13 cellular contexts compared by ENCODE assay signal in the genomic region with DNA sequence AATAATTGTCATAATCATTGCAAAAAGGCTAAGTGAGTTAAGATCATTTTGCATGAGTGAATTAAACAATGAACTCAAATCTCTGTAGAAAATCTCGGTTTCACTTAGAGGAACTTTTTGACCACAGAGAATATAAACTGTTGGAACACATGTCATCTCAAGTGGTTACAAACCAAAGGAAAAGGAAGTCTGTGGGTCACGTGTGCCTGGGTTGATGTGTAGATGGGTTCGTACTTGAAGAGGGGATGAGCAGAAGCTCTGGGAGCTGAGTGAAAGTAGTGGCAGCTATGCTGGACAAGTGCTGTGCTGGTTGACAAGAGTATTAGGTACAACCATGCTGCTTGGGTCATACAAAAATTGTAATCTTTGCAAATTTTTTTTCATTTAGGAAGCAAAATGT. TPM values are rescaled to one million over a fixed set of nuclear protein-coding genes. Genes with fewer than 3 reads are reported as not detected.
DNase-seq lines count a peak whose midpoint lies in the region; ATAC-seq and TF ChIP-seq lines count a peak whose summit lies in the region.
"Had no signal": no experiment of that assay in that cellular context is flagged by ENCODE, and none has a peak within 500 bp of the region (broad histone marks: within the 10 kb centered on the region; RNA-seq: fewer than 3 reads in every experiment).

No MANE protein-coding gene starts in this region.

- no peaks in the 10 kb centered on the region for H3K9me3 Mint-ChIP-seq in CD8-positive, alpha-beta T cell
- no peaks in the 10 kb centered on the region for H3K9me3 Mint-ChIP-seq in activated naive CD8-positive, alpha-beta T cell treated with anti-CD3 and anti-CD28 coated beads, Interleukin-2, amount 10 ng/mL, durations not matched to agents 7 days and 5 days

- POLR2A ChIA-PET in CD8-positive, alpha-beta T cell (lab: Charles Lee): interaction anchor here (0.6 kb wide), 1 partner anchor 1068 kb away, joined by 3 read pairs; no protein-coding TSS in a partner anchor
- POLR2A ChIA-PET in activated naive CD8-positive, alpha-beta T cell treated with anti-CD3 and anti-CD28 coated beads, Interleukin-2, amount 10 ng/mL, durations not matched to agents 7 days and 5 days (lab: Charles Lee): interaction anchor here (0.6 to 1.2 kb wide), 2 partner anchors 8 to 60 kb away, joined by 3 read pairs; partner anchors contain the start of gene C10orf143

- no peak overlapping the region for H3K4me2 ChIP-seq in MM.1S (ENCODE audit: low read depth, low read length)

- H3F3A ChIP-seq in MM.1S (ENCODE audit: insufficient read depth, low read length): peaks cover 7% of the 10 kb centered on the region; the same call in 1 of the 2 replicates

- intact Hi-C loops in CD8-positive, alpha-beta T cell (cut with DNase I, micrococcal nuclease): loop anchor here in 1 of 2 experiments (1.0 kb wide), 1 partner anchor 35 kb away; the partner anchor contains the start of gene GLRX3
- intact Hi-C loops in left lung (cut with DNase I): no loop called here

- H3K79me2 ChIP-seq in MM.1S (ENCODE audit: low read length): no peaks in the 10 kb centered on the region

- peaks cover 34% of the 10 kb centered on the region for H3K4me1 ChIP-seq in CD8-positive, alpha-beta T cell (ENCODE audit: insufficient read depth, low read length)
- H3K4me1 ChIP-seq in MM.1S (ENCODE audit: low read length): peaks cover 21% of the 10 kb centered on the region
- peaks cover 0 to 11% of the 10 kb centered on the region in 2 donors for H3K4me1 ChIP-seq in left lung
- H3K4me1 ChIP-seq: upper lobe of left lung had no signal

- H3K27me3 ChIP-seq in CD8-positive, alpha-beta T cell (ENCODE audit: insufficient read depth, low read length): no peaks in the 10 kb centered on the region
- H3K27me3 ChIP-seq in MM.1S (replicated peaks; ENCODE audit: insufficient read depth, low read length) (no peaks in the 10 kb centered on the region), left lung (no peaks in the 10 kb centered on the region)
- H3K27me3 ChIP-seq: heart left ventricle, sigmoid colon, upper lobe of left lung had no signal

- H3K4me3 ChIP-seq in CD8-positive, alpha-beta T cell (ENCODE audit: low read depth, low read length): no peak overlapping the region
- H3K4me3 ChIP-seq in MM.1S (ENCODE audit: low read length) (no peak overlapping the region), left lung (no peak overlapping the region)
- H3K4me3 ChIP-seq: heart left ventricle, sigmoid colon, upper lobe of left lung had no signal

- peak overlapping the region; percentile 10 for H3K27ac Mint-ChIP-seq in CD8-positive, alpha-beta T cell
- H3K27ac Mint-ChIP-seq in activated naive CD8-positive, alpha-beta T cell treated with anti-CD3 and anti-CD28 coated beads, Interleukin-2, amount 10 ng/mL, durations not matched to agents 7 days and 5 days: peak overlapping the region; percentile 54

- no peaks in the 10 kb centered on the region for H4K20me1 ChIP-seq in MM.1S (ENCODE audit: insufficient read depth, low read length)

- peak; percentile 62 for ATAC-seq in CD8-positive, alpha-beta T cell
- ATAC-seq in GM21360 (IDR thresholded peaks at IDR 0.05; ENCODE audit: unreplicated experiment) (peak; percentile 73), left lobe of liver (no peak), left lung (no peak), HG02571 (IDR thresholded peaks at IDR 0.05; ENCODE audit: unreplicated experiment) (no peak)
- peak; percentile 93 for ATAC-seq in activated naive CD8-positive, alpha-beta T cell treated with anti-CD3 and anti-CD28 coated beads, Interleukin-2, amount 10 ng/mL, durations not matched to agents 7 days and 5 days (ENCODE audit: low read depth)
- ATAC-seq: heart left ventricle had no signal

- peak overlapping the region; percentile 13 for H3K4me3 Mint-ChIP-seq in CD8-positive, alpha-beta T cell
- peak overlapping the region; percentile 40 for H3K4me3 Mint-ChIP-seq in activated naive CD8-positive, alpha-beta T cell treated with anti-CD3 and anti-CD28 coated beads, Interleukin-2, amount 10 ng/mL, durations not matched to agents 7 days and 5 days

- no peaks in the 10 kb centered on the region for H3K27me3 Mint-ChIP-seq in CD8-positive, alpha-beta T cell (ENCODE audit: low read depth)
- H3K27me3 Mint-ChIP-seq in activated naive CD8-positive, alpha-beta T cell treated with anti-CD3 and anti-CD28 coated beads, Interleukin-2, amount 10 ng/mL, durations not matched to agents 7 days and 5 days: peaks cover 2% of the 10 kb centered on the region

- peaks cover 54% of the 10 kb centered on the region for H3K4me1 Mint-ChIP-seq in CD8-positive, alpha-beta T cell (ENCODE audit: low read depth)
- H3K4me1 Mint-ChIP-seq in activated naive CD8-positive, alpha-beta T cell treated with anti-CD3 and anti-CD28 coated beads, Interleukin-2, amount 10 ng/mL, durations not matched to agents 7 days and 5 days: peaks cover 33% of the 10 kb centered on the region

- no peak for TF ChIP-seq CTCF in CD8-positive, alpha-beta T cell (IDR thresholded peaks at IDR 0.05)
- TF ChIP-seq CTCF in MM.1S (IDR thresholded peaks at IDR 0.05; ENCODE audit: low read length) (no peak), left lung (IDR thresholded peaks at IDR 0.05) (no peak)

- CTCF ChIA-PET in CD8-positive, alpha-beta T cell (lab: Charles Lee): no interaction called here

- H3K9me2 ChIP-seq in MM.1S (replicated peaks; ENCODE audit: insufficient read depth, low read length): no peaks in the 10 kb centered on the region

- no peak overlapping the region for H3K27ac ChIP-seq in CD8-positive, alpha-beta T cell (ENCODE audit: low read depth, low read length)
- H3K27ac ChIP-seq in MM.1S (ENCODE audit: low read length) (no peak overlapping the region), left lung (no peak overlapping the region)
- H3K27ac ChIP-seq: heart left ventricle, sigmoid colon, upper lobe of left lung had no signal

- H3K36me3 Mint-ChIP-seq in CD8-positive, alpha-beta T cell: peaks cover 66% of the 10 kb centered on the region
- H3K36me3 Mint-ChIP-seq in activated naive CD8-positive, alpha-beta T cell treated with anti-CD3 and anti-CD28 coated beads, Interleukin-2, amount 10 ng/mL, durations not matched to agents 7 days and 5 days: peaks cover 50% of the 10 kb centered on the region

- no peaks in the 10 kb centered on the region for H3K36me3 ChIP-seq in CD8-positive, alpha-beta T cell (ENCODE audit: insufficient read depth, low read length)
- H3K36me3 ChIP-seq in MM.1S (replicated peaks; ENCODE audit: insufficient read depth, low read length) (peaks cover 9% of the 10 kb centered on the region; the same call in 1 of the 2 replicates), left lung (peaks cover 0 to 96% of the 10 kb centered on the region in 2 donors)

- no peak overlapping the region for H2AFZ ChIP-seq in MM.1S (ENCODE audit: low read length)

- no peak overlapping the region for H3K9ac ChIP-seq in MM.1S (ENCODE audit: low read length)

- DNase-seq in CD8-positive, alpha-beta T cell: peak in 3 of 7 experiments; percentile 19 to 40 (median 40)
- DNase-seq in MM.1S (peak; percentile 89), left lobe of liver (ENCODE audit: low spot score) (no peak), NCI-H2029 (lab: John Stamatoyannopoulos, UW) (no peak), left lung (no peak)
- DNase-seq in activated naive CD8-positive, alpha-beta T cell treated with anti-CD3 and anti-CD28 coated beads, Interleukin-2, amount 10 ng/mL, durations not matched to agents 7 days and 5 days: no peak
- DNase-seq: heart left ventricle, midbrain, NCI-H226, sigmoid colon, upper lobe of left lung had no signal

- H3K9me3 ChIP-seq in CD8-positive, alpha-beta T cell (ENCODE audit: low read length): no peaks in the 10 kb centered on the region
- H3K9me3 ChIP-seq in MM.1S (replicated peaks; ENCODE audit: insufficient read depth, low read length) (no peaks in the 10 kb centered on the region), left lung (no peaks in the 10 kb centered on the region)
- H3K9me3 ChIP-seq: heart left ventricle, sigmoid colon, upper lobe of left lung had no signal

RNA-seq across cellular contexts. Expression of gene GLRX3, which starts 35.0 kb away (rescaled TPM):
- 10 to 100 TPM; 20.7 to 23.7 TPM for total RNA-seq in CD8-positive, alpha-beta T cell
- 10 to 100 TPM; 55.5 to 60.2 TPM for total RNA-seq in activated naive CD8-positive, alpha-beta T cell treated with anti-CD3 and anti-CD28 coated beads, Interleukin-2, amount 10 ng/mL, durations not matched to agents 7 days and 5 days
- total RNA-seq in left lobe of liver (23.9 TPM), left lung (10 to 100 TPM; 67.3 to 88.6 TPM)

Comparison
In these comparisons a context has a peak if more than half of its experiments do, and no peak if none do; other contexts are left out.
1. ATAC-seq: peak in CD8-positive, alpha-beta T cell (single experiment), GM21360 (single experiment) and activated naive CD8-positive, alpha-beta T cell treated with anti-CD3 and anti-CD28 coated beads, Interleukin-2, amount 10 ng/mL, durations not matched to agents 7 days and 5 days (single experiment); none in left lobe of liver (single experiment), left lung (single experiment) and HG02571 (single experiment).